In genomic region chr3:49533786-49534519, GRCh38 we compare ENCODE assay signal across 1 cellular context.
TF ChIP-seq lines count a peak whose summit lies in the region.

No MANE protein-coding gene starts in this region.

TF ChIP-seq in HCT116, 20 proteins besides CTCF, POLR2A, EP300 and RAD21 (continued from another document):
- TF ChIP-seq SIN3A (IDR thresholded peaks at IDR 0.05; ENCODE audit: low read depth) (no peak), ZBTB33 (IDR thresholded peaks at IDR 0.05; ENCODE audit: extremely low read depth, insufficient replicate concordance, low read length) (no peak), ELF1 (IDR thresholded peaks at IDR 0.05; ENCODE audit: borderline replicate concordance, low read depth) (no peak), ZNF274 (IDR thresholded peaks at IDR 0.05; ENCODE audit: low read depth, low read length) (no peak), EZH2phosphoT487 (IDR thresholded peaks at IDR 0.05; ENCODE audit: borderline replicate concordance) (no peak), SP1 (IDR thresholded peaks at IDR 0.05; ENCODE audit: low read depth) (no peak), JUND (IDR thresholded peaks at IDR 0.05) (no peak), YY1 (IDR thresholded peaks at IDR 0.05; ENCODE audit: extremely low read depth, insufficient replicate concordance, low read depth, low read length) (no peak), EZH2 (IDR thresholded peaks at IDR 0.05) (no peak), CBX3 (IDR thresholded peaks at IDR 0.05; ENCODE audit: low read depth) (no peak), CEBPB (IDR thresholded peaks at IDR 0.05; ENCODE audit: low read depth) (no peak), POLR2AphosphoS5 (IDR thresholded peaks at IDR 0.05; ENCODE audit: low read depth, low read length) (no peak), FOSL1 (IDR thresholded peaks at IDR 0.05; ENCODE audit: low read depth) (no peak), MAX (IDR thresholded peaks at IDR 0.05) (no peak)
